Comparison of ENCODE assay signal across 15 cellular contexts in genomic region chr10:113061054-113061430, GRCh38.
DNase-seq lines count a peak whose midpoint lies in the region; ATAC-seq and TF ChIP-seq lines count a peak whose summit lies in the region.
"Had no signal": no experiment of that assay in that cellular context is flagged by ENCODE, and none has a peak within 500 bp of the region (broad histone marks: within the 10 kb centered on the region; RNA-seq: fewer than 3 reads in every experiment).

No MANE protein-coding gene starts in this region.

- TF ChIP-seq EP300 in gastroesophageal sphincter (IDR thresholded peaks at IDR 0.05) (no peak), tibial nerve (IDR thresholded peaks at IDR 0.05) (no peak)

- peak overlapping the region; percentile 84 for H3K4me2 ChIP-seq in osteoblast (ENCODE audit: insufficient read depth, low read length)

- H4K20me1 ChIP-seq in osteoblast (ENCODE audit: insufficient read depth, low read length), result peaks cover 2% of the 10 kb centered on the region

- H3K9me3 ChIP-seq in SJCRH30 (replicated peaks), result no peaks in the 10 kb centered on the region
- H3K9me3 ChIP-seq in gastroesophageal sphincter, result no peaks in the 10 kb centered on the region
- no peaks in the 10 kb centered on the region for H3K9me3 ChIP-seq in osteoblast (ENCODE audit: low read depth, low read length)
- H3K9me3 ChIP-seq in tibial nerve, result no peaks in the 10 kb centered on the region

- TF ChIP-seq CTCF in gastroesophageal sphincter (IDR thresholded peaks at IDR 0.05) (no peak), osteoblast (IDR thresholded peaks at IDR 0.05; ENCODE audit: extremely low read depth, low read depth, low read length) (no peak), tibial nerve (IDR thresholded peaks at IDR 0.05) (no peak), foreskin fibroblast (IDR thresholded peaks at IDR 0.05; ENCODE audit: low read depth, low read length) (no peak)

- 69 to 100% methylated on average over 1 to 7 of the region's 7 CpGs for WGBS in gastroesophageal sphincter (ENCODE audit: low coverage in 1 of 2), 2 donors
- WGBS in tibial nerve, 2 donors, result 59 to 67% methylated on average over 7 of the region's 7 CpGs

- DNase-seq in SJCRH30 (no peak), osteoblast (ENCODE audit: insufficient read length, low spot score, missing footprints) (no peak), tibial nerve (ENCODE audit: low spot score in 2 of 2) (no peak), cerebellum (ENCODE audit: low spot score) (no peak), NCI-H1048 (lab: John Stamatoyannopoulos, UW) (no peak), foreskin fibroblast (no peak), amniotic stem cell (lab: John Stamatoyannopoulos, UW) (no peak)
- DNase-seq: activated naive CD8-positive, alpha-beta T cell treated with anti-CD3 and anti-CD28 coated beads for 36 hours; CD4-positive, alpha-beta memory T cell; kidney glomerular epithelial cell; NCI-H187 treated with DMSO at 0.1 percent for 48 hours; stimulated activated CD4-positive, alpha-beta T cell treated with anti-CD3 and anti-CD28 coated beads, Interleukin-1b, Interleukin-23, amount 100 ng/mL, for 48 hours had no signal

- no peak for ATAC-seq in gastroesophageal sphincter

- peaks cover 44% of the 10 kb centered on the region for H3K79me2 ChIP-seq in osteoblast (ENCODE audit: insufficient read depth, low read length)

- H2AFZ ChIP-seq in osteoblast (ENCODE audit: low read length), result peak overlapping the region; percentile 82

- H3K27me3 ChIP-seq in SJCRH30 (no peaks in the 10 kb centered on the region), gastroesophageal sphincter (no peaks in the 10 kb centered on the region), osteoblast (ENCODE audit: insufficient read depth, low read length) (no peaks in the 10 kb centered on the region), tibial nerve (no peaks in the 10 kb centered on the region)

- H3K36me3 ChIP-seq in SJCRH30, result no peaks in the 10 kb centered on the region; the same call in 1 of the 2 replicates
- H3K36me3 ChIP-seq in gastroesophageal sphincter, result no peaks in the 10 kb centered on the region
- no peaks in the 10 kb centered on the region for H3K36me3 ChIP-seq in osteoblast (ENCODE audit: insufficient read depth, low read length)
- H3K36me3 ChIP-seq in tibial nerve, result no peaks in the 10 kb centered on the region

- no peak for TF ChIP-seq POLR2A in gastroesophageal sphincter (IDR thresholded peaks at IDR 0.05)
- no peak for TF ChIP-seq POLR2A in tibial nerve (IDR thresholded peaks at IDR 0.05)

- H3K4me3 ChIP-seq in SJCRH30 (no peak overlapping the region), gastroesophageal sphincter (peak overlapping the region in 1 of 2 donors; percentile 41), osteoblast (ENCODE audit: insufficient read depth, low read length) (peak overlapping the region; percentile 46), tibial nerve (peak overlapping the region in 2 of 4 donors; percentile 5 to 41), foreskin fibroblast (ENCODE audit: low read depth in 1 of 2, low read length in 2 of 2) (no peak overlapping the region)
- H3K4me3 ChIP-seq: SK-N-MC had no signal

- peaks cover 61% of the 10 kb centered on the region for H3K4me1 ChIP-seq in SJCRH30
- H3K4me1 ChIP-seq in gastroesophageal sphincter, result peaks cover 17 to 89% (median 37%) of the 10 kb centered on the region in 3 donors
- H3K4me1 ChIP-seq in osteoblast (ENCODE audit: insufficient read depth, low read length), result peaks cover 53% of the 10 kb centered on the region
- peaks cover 0 to 95% (median 39%) of the 10 kb centered on the region in 4 donors for H3K4me1 ChIP-seq in tibial nerve

- peak overlapping the region; percentile 68; the same call in 1 of the 2 replicates for H3K27ac ChIP-seq in SJCRH30
- H3K27ac ChIP-seq in gastroesophageal sphincter, result peak overlapping the region in 3 of 4 donors; percentile 61 to 76 (median 75)
- peak overlapping the region; percentile 98 for H3K27ac ChIP-seq in osteoblast (ENCODE audit: low read depth, low read length)
- peak overlapping the region; percentile 69 to 90 (median 74) for H3K27ac ChIP-seq in tibial nerve
- H3K27ac ChIP-seq: VCaP had no signal
